1 cellular context compared by ENCODE assay signal in the genomic region with DNA sequence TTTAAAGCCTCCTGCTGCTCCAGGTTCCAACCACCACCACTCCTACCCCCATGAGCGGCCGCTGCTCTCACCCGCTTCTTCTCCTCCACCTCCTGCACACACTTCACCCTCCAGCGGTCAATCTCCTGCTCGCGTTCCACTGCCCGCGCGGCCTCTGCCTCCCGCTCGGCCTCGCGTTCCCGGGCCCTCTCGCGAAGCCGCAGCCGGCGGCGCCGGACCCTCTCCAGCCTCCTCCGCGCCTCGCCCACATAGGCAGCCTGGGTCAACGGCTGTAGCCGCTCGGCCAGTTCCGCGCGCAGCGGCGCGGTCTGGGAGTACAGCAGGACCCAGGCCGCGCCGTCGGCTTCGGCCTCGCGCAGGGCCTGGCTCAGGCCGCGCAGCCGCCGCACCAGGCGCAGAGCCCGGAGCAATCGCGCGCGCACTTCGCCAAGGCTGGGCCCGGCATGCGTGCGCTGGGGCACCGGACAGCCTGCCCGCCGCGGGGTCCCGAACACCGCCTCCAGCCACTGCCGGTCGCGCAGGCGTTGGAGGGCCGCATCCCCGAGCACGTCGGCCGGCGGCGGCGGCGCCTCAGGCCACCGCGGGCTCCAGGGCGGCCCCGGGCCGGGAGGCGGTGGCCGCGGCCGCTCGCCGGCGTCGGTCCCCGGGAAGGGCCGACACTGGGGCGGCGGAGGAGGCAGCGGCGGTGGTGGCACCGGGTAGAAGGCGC.
TF ChIP-seq lines count a peak whose summit lies in the region.

No MANE protein-coding gene starts in this region.

TF ChIP-seq in K562, 482 proteins besides CTCF, POLR2A, EP300 and RAD21 (continued from another document):
- TF ChIP-seq, protein P1, sequence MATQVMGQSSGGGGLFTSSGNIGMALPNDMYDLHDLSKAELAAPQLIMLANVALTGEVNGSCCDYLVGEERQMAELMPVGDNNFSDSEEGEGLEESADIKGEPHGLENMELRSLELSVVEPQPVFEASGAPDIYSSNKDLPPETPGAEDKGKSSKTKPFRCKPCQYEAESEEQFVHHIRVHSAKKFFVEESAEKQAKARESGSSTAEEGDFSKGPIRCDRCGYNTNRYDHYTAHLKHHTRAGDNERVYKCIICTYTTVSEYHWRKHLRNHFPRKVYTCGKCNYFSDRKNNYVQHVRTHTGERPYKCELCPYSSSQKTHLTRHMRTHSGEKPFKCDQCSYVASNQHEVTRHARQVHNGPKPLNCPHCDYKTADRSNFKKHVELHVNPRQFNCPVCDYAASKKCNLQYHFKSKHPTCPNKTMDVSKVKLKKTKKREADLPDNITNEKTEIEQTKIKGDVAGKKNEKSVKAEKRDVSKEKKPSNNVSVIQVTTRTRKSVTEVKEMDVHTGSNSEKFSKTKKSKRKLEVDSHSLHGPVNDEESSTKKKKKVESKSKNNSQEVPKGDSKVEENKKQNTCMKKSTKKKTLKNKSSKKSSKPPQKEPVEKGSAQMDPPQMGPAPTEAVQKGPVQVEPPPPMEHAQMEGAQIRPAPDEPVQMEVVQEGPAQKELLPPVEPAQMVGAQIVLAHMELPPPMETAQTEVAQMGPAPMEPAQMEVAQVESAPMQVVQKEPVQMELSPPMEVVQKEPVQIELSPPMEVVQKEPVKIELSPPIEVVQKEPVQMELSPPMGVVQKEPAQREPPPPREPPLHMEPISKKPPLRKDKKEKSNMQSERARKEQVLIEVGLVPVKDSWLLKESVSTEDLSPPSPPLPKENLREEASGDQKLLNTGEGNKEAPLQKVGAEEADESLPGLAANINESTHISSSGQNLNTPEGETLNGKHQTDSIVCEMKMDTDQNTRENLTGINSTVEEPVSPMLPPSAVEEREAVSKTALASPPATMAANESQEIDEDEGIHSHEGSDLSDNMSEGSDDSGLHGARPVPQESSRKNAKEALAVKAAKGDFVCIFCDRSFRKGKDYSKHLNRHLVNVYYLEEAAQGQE (CRISPR knock-in tag; IDR thresholded peaks at IDR 0.05; ENCODE audit: low read depth), result 0 out of 2 replicates have a peak, but pooled peaks have one; percentile 38
- TF ChIP-seq, protein P2, sequence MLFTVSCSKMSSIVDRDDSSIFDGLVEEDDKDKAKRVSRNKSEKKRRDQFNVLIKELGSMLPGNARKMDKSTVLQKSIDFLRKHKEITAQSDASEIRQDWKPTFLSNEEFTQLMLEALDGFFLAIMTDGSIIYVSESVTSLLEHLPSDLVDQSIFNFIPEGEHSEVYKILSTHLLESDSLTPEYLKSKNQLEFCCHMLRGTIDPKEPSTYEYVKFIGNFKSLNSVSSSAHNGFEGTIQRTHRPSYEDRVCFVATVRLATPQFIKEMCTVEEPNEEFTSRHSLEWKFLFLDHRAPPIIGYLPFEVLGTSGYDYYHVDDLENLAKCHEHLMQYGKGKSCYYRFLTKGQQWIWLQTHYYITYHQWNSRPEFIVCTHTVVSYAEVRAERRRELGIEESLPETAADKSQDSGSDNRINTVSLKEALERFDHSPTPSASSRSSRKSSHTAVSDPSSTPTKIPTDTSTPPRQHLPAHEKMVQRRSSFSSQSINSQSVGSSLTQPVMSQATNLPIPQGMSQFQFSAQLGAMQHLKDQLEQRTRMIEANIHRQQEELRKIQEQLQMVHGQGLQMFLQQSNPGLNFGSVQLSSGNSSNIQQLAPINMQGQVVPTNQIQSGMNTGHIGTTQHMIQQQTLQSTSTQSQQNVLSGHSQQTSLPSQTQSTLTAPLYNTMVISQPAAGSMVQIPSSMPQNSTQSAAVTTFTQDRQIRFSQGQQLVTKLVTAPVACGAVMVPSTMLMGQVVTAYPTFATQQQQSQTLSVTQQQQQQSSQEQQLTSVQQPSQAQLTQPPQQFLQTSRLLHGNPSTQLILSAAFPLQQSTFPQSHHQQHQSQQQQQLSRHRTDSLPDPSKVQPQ (CRISPR knock-in tag; IDR thresholded peaks at IDR 0.05; ENCODE audit: borderline replicate concordance), result no peak
- TF ChIP-seq SNIP1 (IDR thresholded peaks at IDR 0.05; ENCODE audit: low read depth), result no peak
- TF ChIP-seq NEUROD1 (IDR thresholded peaks at IDR 0.05; ENCODE audit: borderline replicate concordance, low read depth, low read length, partially characterized antibody), result no peak
- TF ChIP-seq KAT7 (CRISPR knock-in tag; IDR thresholded peaks at IDR 0.05; ENCODE audit: borderline replicate concordance), result peak; percentile 66; the same call in 1 of the 2 replicates
- TF ChIP-seq PPARD (CRISPR knock-in tag; IDR thresholded peaks at IDR 0.05), result no peak
- peak; percentile 37 for TF ChIP-seq HNRNPLL (IDR thresholded peaks at IDR 0.05; ENCODE audit: low read depth, low read length, poor library complexity, severe bottlenecking)
TF ChIP-seq in K562: peak in this region for 36.
